Comparison of ENCODE assay signal across 2 cellular contexts in genomic region chr3:136835817-136836510, GRCh38.
TF ChIP-seq lines count a peak whose summit lies in the region.

No MANE protein-coding gene starts in this region.

TF ChIP-seq in A549, 52 proteins besides CTCF, POLR2A, EP300 and RAD21 (continued from another document):
- TF ChIP-seq REST (IDR thresholded peaks at IDR 0.05), result no peak
- TF ChIP-seq HOXB5 (CRISPR knock-in tag; IDR thresholded peaks at IDR 0.05), result no peak
- no peak for TF ChIP-seq MAX (IDR thresholded peaks at IDR 0.05)
- no peak for TF ChIP-seq CEBPB (IDR thresholded peaks at IDR 0.05)
- TF ChIP-seq ESRRA (IDR thresholded peaks at IDR 0.05; ENCODE audit: borderline replicate concordance, low read length), result no peak
- no peak for TF ChIP-seq MAFK (IDR thresholded peaks at IDR 0.05; ENCODE audit: partially characterized antibody)

TF ChIP-seq in SK-N-SH treated with all-trans-retinoic acid at 6 μM for 48 hours, 23 proteins besides CTCF, POLR2A, EP300 and RAD21 (continued from another document):
- TF ChIP-seq POU6F1 (CRISPR knock-in tag; IDR thresholded peaks at IDR 0.05; ENCODE audit: borderline replicate concordance, low read depth) (no peak), ESRRG (CRISPR knock-in tag; IDR thresholded peaks at IDR 0.05) (no peak), PATZ1 (CRISPR knock-in tag; IDR thresholded peaks at IDR 0.05; ENCODE audit: borderline replicate concordance) (no peak), SNAI2 (CRISPR knock-in tag; IDR thresholded peaks at IDR 0.05) (no peak), OSR1 (CRISPR knock-in tag; IDR thresholded peaks at IDR 0.05) (no peak), ZC3H10 (CRISPR knock-in tag; IDR thresholded peaks at IDR 0.05) (no peak)
TF ChIP-seq in SK-N-SH treated with all-trans-retinoic acid at 6 μM for 48 hours: peak in this region for 0.
